In the genomic region with DNA sequence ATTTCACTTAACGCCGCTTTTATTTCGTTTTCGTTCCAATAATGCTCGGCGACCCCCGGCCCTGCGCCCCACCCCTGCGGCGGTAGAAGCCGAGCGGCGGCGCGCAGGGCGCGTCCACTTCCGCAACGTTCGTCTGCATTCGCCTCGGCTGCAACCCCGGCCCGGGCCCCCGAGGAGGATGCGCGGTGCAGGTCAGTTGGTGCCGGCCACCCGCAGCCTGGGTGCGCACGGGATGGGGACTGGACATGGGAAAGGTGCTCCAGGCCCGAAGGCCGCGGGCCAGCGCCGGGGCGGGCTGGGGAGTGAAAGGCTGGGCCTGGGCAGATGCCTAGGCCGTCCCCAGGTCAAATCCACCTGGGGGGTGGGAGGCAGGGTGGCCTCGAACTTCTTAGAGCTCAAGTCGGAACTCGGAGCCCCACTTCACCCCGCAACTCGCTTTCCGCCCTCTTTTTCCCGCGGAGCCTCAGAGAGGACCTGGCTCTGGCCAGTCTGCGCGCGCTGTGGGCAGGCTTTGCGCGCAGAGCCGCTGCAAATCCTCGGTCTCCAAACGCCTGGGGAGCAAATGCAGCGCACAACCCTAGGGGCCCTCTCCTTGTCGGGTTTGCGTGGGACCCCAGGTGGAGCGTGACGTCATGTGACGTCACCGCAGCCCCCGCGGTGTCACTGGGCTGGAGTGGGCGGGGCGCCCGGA, we compare ENCODE assay signal across 11 cellular contexts. TPM values are rescaled to one million over a fixed set of nuclear protein-coding genes. Genes with fewer than 3 reads are reported as not detected.
DNase-seq lines count a peak whose midpoint lies in the region; ATAC-seq and TF ChIP-seq lines count a peak whose summit lies in the region.
"Had no signal": no experiment of that assay in that cellular context is flagged by ENCODE, and none has a peak within 500 bp of the region (broad histone marks: within the 10 kb centered on the region; RNA-seq: fewer than 3 reads in every experiment).

No MANE protein-coding gene starts in this region.

- no peaks in the 10 kb centered on the region for H3K27me3 ChIP-seq in DND-41 (ENCODE audit: insufficient read depth, low read length, poor library complexity)
- peaks cover 82% of the 10 kb centered on the region for H3K27me3 ChIP-seq in fibroblast of lung (ENCODE audit: control insufficient read depth, insufficient read depth, low read length)

- DNase-seq in DND-41 (peak; percentile 70), Kasumi-1 (lab: John Stamatoyannopoulos, UW) (peak; percentile 13 to 19), fibroblast of lung (ENCODE audit: low read depth in 2 of 2) (peak in 1 of 2 donors; percentile 20), posterior vena cava (ENCODE audit: low spot score) (peak; percentile 72), MV-4-11 (lab: John Stamatoyannopoulos, UW) (no peak), UCSD-AML1 (lab: John Stamatoyannopoulos, UW; ENCODE audit: unreplicated experiment) (no peak)
- DNase-seq: effector CD8-positive, alpha-beta T cell; small intestine had no signal

- peak overlapping the region; percentile 94 for H3K27ac ChIP-seq in DND-41 (ENCODE audit: low read length)
- H3K27ac ChIP-seq in fibroblast of lung (ENCODE audit: insufficient read depth, low read length) = no peak overlapping the region
- H3K27ac ChIP-seq: RWPE1 had no signal

- H3K4me3 ChIP-seq in DND-41 (ENCODE audit: low read depth in 1 of 2, low read length in 2 of 2) = peak overlapping the region; percentile 69 to 77; a peak in 3 of 4 replicates
- H3K4me3 ChIP-seq in fibroblast of lung (replicated peaks in 1 of 4; ENCODE audit: control extremely low read depth in 1 of 4, insufficient read depth in 1 of 4, low read depth in 3 of 4, low read length in 4 of 4) = peak overlapping the region in 1 of 4 experiments; percentile 4

- peak overlapping the region; percentile 69 for H3K4me2 ChIP-seq in DND-41 (ENCODE audit: insufficient read depth, low read length)
- peak overlapping the region; percentile 13 for H3K4me2 ChIP-seq in fibroblast of lung (ENCODE audit: extremely low read depth, insufficient read depth, low read length)

- intact Hi-C loops in posterior vena cava (cut with DNase I) = no loop called here

- H2AFZ ChIP-seq in DND-41 (ENCODE audit: low read depth, low read length) (no peak overlapping the region), fibroblast of lung (ENCODE audit: low read length) (no peak overlapping the region)

- H3K9ac ChIP-seq in DND-41 (ENCODE audit: low read depth, low read length) = peak overlapping the region; percentile 96
- H3K9ac ChIP-seq in fibroblast of lung (ENCODE audit: insufficient read depth, low read length) = no peak overlapping the region

- TF ChIP-seq CTCF in DND-41 (IDR thresholded peaks at IDR 0.05; ENCODE audit: borderline replicate concordance, extremely low read depth, low read length, poor library complexity, severe bottlenecking) (no peak), fibroblast of lung (conservative IDR thresholded peaks at IDR 0.05 in 1 of 2, IDR thresholded peaks at IDR 0.05 in 1 of 2; ENCODE audit: low read depth in 1 of 2, low read length in 2 of 2) (no peak)

- peaks cover 2% of the 10 kb centered on the region for H3K9me3 ChIP-seq in DND-41 (ENCODE audit: insufficient read depth, low read length, severe bottlenecking)
- H3K9me3 ChIP-seq in fibroblast of lung (ENCODE audit: control insufficient read depth, insufficient read depth, low read depth, low read length) = no peaks in the 10 kb centered on the region

- H3K79me2 ChIP-seq in DND-41 (ENCODE audit: insufficient read depth, low read length) (peaks cover 89% of the 10 kb centered on the region), fibroblast of lung (ENCODE audit: control insufficient read depth, insufficient read depth, low read length) (no peaks in the 10 kb centered on the region)

- H4K20me1 ChIP-seq in DND-41 (ENCODE audit: insufficient read depth, low read length) = peaks cover 61% of the 10 kb centered on the region
- no peaks in the 10 kb centered on the region for H4K20me1 ChIP-seq in fibroblast of lung (ENCODE audit: control insufficient read depth, extremely low read depth, insufficient read depth, low read length)

- ATAC-seq in DND-41 (ENCODE audit: insufficient read depth, low read depth) (peak; percentile 3; the same call in 1 of the 3 replicates), GM21515 (IDR thresholded peaks at IDR 0.05; ENCODE audit: unreplicated experiment) (no peak)

- H3K4me1 ChIP-seq in DND-41 (ENCODE audit: insufficient read depth, low read length) (peaks cover 32% of the 10 kb centered on the region), fibroblast of lung (ENCODE audit: control insufficient read depth, extremely low read depth, insufficient read depth, low read length) (no peaks in the 10 kb centered on the region)

- peaks cover 81% of the 10 kb centered on the region for H3K36me3 ChIP-seq in DND-41 (ENCODE audit: insufficient read depth, low read length)
- no peaks in the 10 kb centered on the region for H3K36me3 ChIP-seq in fibroblast of lung (ENCODE audit: control insufficient read depth, insufficient read depth, low read length)

RNA-seq across cellular contexts. Expression of gene TLX3, which starts 3.2 kb away (rescaled TPM):
- total RNA-seq in fibroblast of lung (not detected in 2 replicates), posterior vena cava (not detected)
- not detected in 2 replicates for polyA plus RNA-seq in fibroblast of lung
- not detected in 2 replicates for polyA plus RNA-seq in fibroblast of lung (2012)
- polyA minus RNA-seq in fibroblast of lung (ENCODE audit: low replicate concordance) = not detected in 2 replicates
- total RNA-seq: M059J had no signal

Comparison
In these comparisons a context has a peak if more than half of its experiments do, and no peak if none do; other contexts are left out.
1. DNase-seq: peak in DND-41 (single experiment), Kasumi-1 (2 of 2) and posterior vena cava (single experiment); none in MV-4-11 (single experiment) and UCSD-AML1 (single experiment).